19 cellular contexts compared by ENCODE assay signal in genomic region chr6:100266512-100266911, GRCh38.
"Had no signal": no experiment of that assay in that cellular context is flagged by ENCODE, and none has a peak within 500 bp of the region (broad histone marks: within the 10 kb centered on the region; RNA-seq: fewer than 3 reads in every experiment).

No MANE protein-coding gene starts in this region.

- H3K4me1 Mint-ChIP-seq: activated naive CD8-positive, alpha-beta T cell treated with anti-CD3 and anti-CD28 coated beads, Interleukin-2, amount 10 ng/mL, durations not matched to agents 7 days and 5 days; central memory CD8-positive, alpha-beta T cell; immature natural killer cell had no signal

- H3K4me3 Mint-ChIP-seq: activated naive CD4-positive, alpha-beta T cell treated with anti-CD3 and anti-CD28 coated beads for 36 hours; activated naive CD8-positive, alpha-beta T cell treated with anti-CD3 and anti-CD28 coated beads, Interleukin-2, amount 10 ng/mL, durations not matched to agents 7 days and 5 days; activated T-cell treated with anti-CD3 and anti-CD28 coated beads, Interleukin-2, amount 50 U/mL, for 4 hours; central memory CD8-positive, alpha-beta T cell; immature natural killer cell; naive thymus-derived CD8-positive, alpha-beta T cell had no signal

- H3K27ac Mint-ChIP-seq: activated naive CD4-positive, alpha-beta T cell treated with anti-CD3 and anti-CD28 coated beads for 36 hours; activated naive CD8-positive, alpha-beta T cell treated with anti-CD3 and anti-CD28 coated beads, Interleukin-2, amount 10 ng/mL, durations not matched to agents 7 days and 5 days; immature natural killer cell; naive thymus-derived CD8-positive, alpha-beta T cell had no signal

- DNase-seq: activated CD4-positive, alpha-beta T cell treated with anti-CD3 and anti-CD28 coated beads for 4 hours; activated CD4-positive, alpha-beta T cell treated with anti-CD3 and anti-CD28 coated beads, Interleukin-2, amount 50 U/mL, for 48 hours; activated CD4-positive, CD25-positive, alpha-beta regulatory T cell; activated CD8-positive, alpha-beta memory T cell treated with anti-CD3 and anti-CD28 coated beads, Interleukin-2, amount 50 U/mL, for 48 hours; activated naive CD4-positive, alpha-beta T cell treated with anti-CD3 and anti-CD28 coated beads for 36 hours; activated naive CD8-positive, alpha-beta T cell treated with anti-CD3 and anti-CD28 coated beads, Interleukin-2, amount 10 ng/mL, durations not matched to agents 7 days and 5 days; activated T-cell treated with anti-CD3 and anti-CD28 coated beads, Interleukin-2, amount 50 U/mL, for 4 hours; amniotic stem cell; effector memory CD4-positive, alpha-beta T cell; foreskin keratinocyte; immature natural killer cell; left lung; naive thymus-derived CD8-positive, alpha-beta T cell; ovary; spleen; stimulated activated CD4-positive, alpha-beta T cell treated with anti-CD3 and anti-CD28 coated beads, Interleukin-4, amount 100 ng/mL, for 1 hour; stimulated activated naive CD4-positive, alpha-beta T cell; upper lobe of left lung had no signal

- H3K36me3 Mint-ChIP-seq: activated naive CD8-positive, alpha-beta T cell treated with anti-CD3 and anti-CD28 coated beads, Interleukin-2, amount 10 ng/mL, durations not matched to agents 7 days and 5 days; immature natural killer cell; naive thymus-derived CD8-positive, alpha-beta T cell had no signal

- H3K9me3 Mint-ChIP-seq: activated naive CD4-positive, alpha-beta T cell treated with anti-CD3 and anti-CD28 coated beads for 36 hours; activated naive CD8-positive, alpha-beta T cell treated with anti-CD3 and anti-CD28 coated beads, Interleukin-2, amount 10 ng/mL, durations not matched to agents 7 days and 5 days; activated T-cell treated with anti-CD3 and anti-CD28 coated beads, Interleukin-2, amount 50 U/mL, for 4 hours; central memory CD8-positive, alpha-beta T cell had no signal

- ATAC-seq: activated T-cell treated with anti-CD3 and anti-CD28 coated beads, Interleukin-2, amount 50 U/mL, for 4 hours; foreskin keratinocyte; left lung; naive thymus-derived CD8-positive, alpha-beta T cell had no signal

- H3K27me3 Mint-ChIP-seq: activated naive CD8-positive, alpha-beta T cell treated with anti-CD3 and anti-CD28 coated beads, Interleukin-2, amount 10 ng/mL, durations not matched to agents 7 days and 5 days; central memory CD8-positive, alpha-beta T cell had no signal
